1 cellular context compared by ENCODE assay signal in the genomic region with DNA sequence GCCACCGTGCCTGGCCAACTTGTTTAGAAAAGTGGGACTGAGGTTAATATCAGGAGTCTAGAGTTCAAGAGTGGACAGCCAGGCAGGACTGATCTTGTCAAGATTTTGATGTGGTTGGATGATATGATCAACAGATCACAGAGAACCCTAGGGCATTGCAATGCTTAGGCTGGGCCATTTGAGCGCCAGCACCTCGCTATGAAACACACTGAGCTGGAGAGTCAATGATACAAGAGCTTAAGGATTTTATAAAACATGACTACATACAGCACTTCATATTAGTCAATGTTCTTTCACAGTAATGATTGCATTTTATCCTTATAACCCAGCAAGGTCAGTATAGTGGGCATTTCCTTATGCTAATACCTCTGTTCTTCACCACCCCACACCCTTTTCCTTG.
TF ChIP-seq lines count a peak whose summit lies in the region.

No MANE protein-coding gene starts in this region.

TF ChIP-seq in A549, 52 proteins besides CTCF, POLR2A, EP300 and RAD21 (continued from another document):
- TF ChIP-seq HOXB13 (CRISPR knock-in tag; IDR thresholded peaks at IDR 0.05; ENCODE audit: low read depth) = no peak
- no peak for TF ChIP-seq RCOR1 (IDR thresholded peaks at IDR 0.05; ENCODE audit: low read depth, low read length)
- no peak for TF ChIP-seq MAZ (IDR thresholded peaks at IDR 0.05; ENCODE audit: borderline replicate concordance, low read depth, low read length)
- no peak for TF ChIP-seq RARB (CRISPR knock-in tag; IDR thresholded peaks at IDR 0.05)
- TF ChIP-seq ZNF302 (CRISPR knock-in tag; IDR thresholded peaks at IDR 0.05) = no peak
- no peak for TF ChIP-seq JUNB (IDR thresholded peaks at IDR 0.05)
- TF ChIP-seq HOXB5 (CRISPR knock-in tag; IDR thresholded peaks at IDR 0.05) = no peak
- TF ChIP-seq, protein P1, sequence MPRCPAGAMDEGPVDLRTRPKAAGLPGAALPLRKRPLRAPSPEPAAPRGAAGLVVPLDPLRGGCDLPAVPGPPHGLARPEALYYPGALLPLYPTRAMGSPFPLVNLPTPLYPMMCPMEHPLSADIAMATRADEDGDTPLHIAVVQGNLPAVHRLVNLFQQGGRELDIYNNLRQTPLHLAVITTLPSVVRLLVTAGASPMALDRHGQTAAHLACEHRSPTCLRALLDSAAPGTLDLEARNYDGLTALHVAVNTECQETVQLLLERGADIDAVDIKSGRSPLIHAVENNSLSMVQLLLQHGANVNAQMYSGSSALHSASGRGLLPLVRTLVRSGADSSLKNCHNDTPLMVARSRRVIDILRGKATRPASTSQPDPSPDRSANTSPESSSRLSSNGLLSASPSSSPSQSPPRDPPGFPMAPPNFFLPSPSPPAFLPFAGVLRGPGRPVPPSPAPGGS (IDR thresholded peaks at IDR 0.05) = no peak
- no peak for TF ChIP-seq HOXA7 (CRISPR knock-in tag; IDR thresholded peaks at IDR 0.05)
- TF ChIP-seq KDM5A (IDR thresholded peaks at IDR 0.05) = no peak
- no peak for TF ChIP-seq CHD2 (IDR thresholded peaks at IDR 0.05; ENCODE audit: low read length, partially characterized antibody)
- TF ChIP-seq NPAS2 (CRISPR knock-in tag; IDR thresholded peaks at IDR 0.05; ENCODE audit: borderline replicate concordance) = no peak
